16 cellular contexts compared by ENCODE assay signal in genomic region chr17:52751051-52751450, GRCh38.
A peak's percentile ranks its signal among the peaks of the same experiment; 100 is the strongest.
DNase-seq lines count a peak whose midpoint lies in the region; TF ChIP-seq lines count a peak whose summit lies in the region.
"Had no signal": no experiment of that assay in that cellular context is flagged by ENCODE, and none has a peak within 500 bp of the region (broad histone marks: within the 10 kb centered on the region; RNA-seq: fewer than 3 reads in every experiment).

No MANE protein-coding gene starts in this region.

- H3K27ac ChIP-seq in BLaER1 (no peak overlapping the region), SJCRH30 (no peak overlapping the region)
- H3K27ac ChIP-seq: GM23248 had no signal

- H3K27me3 ChIP-seq in BE2C: no peaks in the 10 kb centered on the region
- no peaks in the 10 kb centered on the region for H3K27me3 ChIP-seq in BLaER1
- H3K27me3 ChIP-seq in SJCRH30: no peaks in the 10 kb centered on the region

- H3K9me3 ChIP-seq in BE2C (no peaks in the 10 kb centered on the region), BLaER1 (peaks cover 4% of the 10 kb centered on the region; the same call in 1 of the 2 replicates), SJCRH30 (replicated peaks) (no peaks in the 10 kb centered on the region)
- H3K9me3 ChIP-seq: Caco-2 had no signal

- DNase-seq in BE2C (peak; percentile 95), NCI-H510A treated with DMSO at 0.1 percent for 48 hours (lab: John Stamatoyannopoulos, UW) (peak; percentile 80), islet precursor cell (peak; percentile 90), dedifferentiated amniotic fluid mesenchymal stem cell (ENCODE audit: extremely low spot score) (no peak), iPS-NIHi7 (ENCODE audit: extremely low spot score) (no peak), SJCRH30 (no peak)
- DNase-seq: ACHN, Caco-2, GM23248, NCI-H1105, NCI-H1694 treated with DMSO at 0.1 percent for 48 hours, NCI-H524 treated with DMSO at 0.1 percent for 48 hours, PC-3, RPMI8226 had no signal

- peak overlapping the region; percentile 19; the same call in 1 of the 2 replicates for H3K4me2 ChIP-seq in BLaER1

- H3K36me3 ChIP-seq in BE2C (no peaks in the 10 kb centered on the region), BLaER1 (no peaks in the 10 kb centered on the region), SJCRH30 (no peaks in the 10 kb centered on the region; the same call in 1 of the 2 replicates)

- H3K4me3 ChIP-seq in BE2C (ENCODE audit: low read depth, low read length): peak overlapping the region; percentile 40
- H3K4me3 ChIP-seq in BLaER1: no peak overlapping the region
- H3K4me3 ChIP-seq in SJCRH30: no peak overlapping the region
- H3K4me3 ChIP-seq: GM23248, K562 had no signal

- H3K9ac ChIP-seq in BLaER1: no peak overlapping the region
- H3K9ac ChIP-seq: GM23248 had no signal

- H3K4me1 ChIP-seq in BE2C (no peaks in the 10 kb centered on the region; the same call in 1 of the 2 replicates), BLaER1 (peaks cover 5% of the 10 kb centered on the region; the same call in 1 of the 2 replicates), SJCRH30 (no peaks in the 10 kb centered on the region)
- H3K4me1 ChIP-seq: Caco-2 had no signal

- TF ChIP-seq CTCF in BE2C (IDR thresholded peaks at IDR 0.05; ENCODE audit: low read depth, low read length): no peak

- no peaks in the 10 kb centered on the region for H4K20me1 ChIP-seq in BLaER1

Comparison
In these comparisons a context has a peak if more than half of its experiments do, and no peak if none do; other contexts are left out.
1. DNase-seq: peak in BE2C (single experiment), NCI-H510A treated with DMSO at 0.1 percent for 48 hours (single experiment) and islet precursor cell (single experiment); none in dedifferentiated amniotic fluid mesenchymal stem cell (single experiment), iPS-NIHi7 (single experiment) and SJCRH30 (0 of 2).